In the genomic region with DNA sequence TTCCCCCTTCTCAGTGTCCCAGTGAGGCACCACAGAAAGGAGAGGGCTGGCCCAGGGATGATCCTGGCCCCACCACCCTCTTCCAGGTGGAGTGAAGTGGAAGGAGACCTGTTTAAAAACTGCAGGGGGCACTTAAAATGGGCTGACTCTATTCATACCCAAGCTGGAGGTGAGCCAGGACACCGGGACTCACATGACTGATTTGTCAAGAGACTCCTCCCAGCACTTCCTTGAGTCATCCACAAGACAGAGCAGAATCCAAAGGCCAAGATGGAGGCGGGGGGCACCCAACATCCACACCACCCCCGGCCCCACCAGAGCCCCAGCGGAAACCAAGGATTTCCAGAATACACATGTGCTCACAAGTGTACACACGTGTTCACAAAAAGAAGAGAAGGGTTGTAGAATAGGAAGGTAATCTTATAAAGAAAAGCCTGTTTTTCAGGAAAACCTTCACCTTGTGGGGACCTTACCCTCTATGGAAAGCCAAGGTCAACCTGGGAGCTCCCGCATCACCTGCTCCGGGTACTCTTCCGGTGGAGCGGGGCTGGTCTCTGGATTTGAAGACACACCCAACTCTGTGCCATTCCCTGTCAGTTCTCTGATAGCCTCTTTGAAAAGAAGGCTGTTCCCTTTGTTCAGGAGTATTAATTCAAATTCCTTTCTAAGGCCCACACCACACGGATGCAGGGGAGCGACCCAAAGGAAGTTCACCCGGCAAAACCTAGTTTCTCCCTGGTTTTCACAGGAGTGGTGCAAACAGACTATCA, we compare ENCODE assay signal across 8 cellular contexts. TPM values are rescaled to one million over a fixed set of nuclear protein-coding genes. Genes with fewer than 3 reads are reported as not detected.
DNase-seq lines count a peak whose midpoint lies in the region; ATAC-seq and TF ChIP-seq lines count a peak whose summit lies in the region.

No MANE protein-coding gene starts in this region.

- H3K4me3 ChIP-seq in Panc1 (ENCODE audit: low read depth in 2 of 2, low read length in 2 of 2) (no peak overlapping the region), psoas muscle (no peak overlapping the region), MM.1S (ENCODE audit: low read length) (no peak overlapping the region)

- in situ Hi-C loops in Panc1 (cut with HindIII; ENCODE audit: low pct_unique_long_range_greater_than_20kb, low sequenced_read_pairs): no loop called here

- no peaks in the 10 kb centered on the region for H3K9me2 ChIP-seq in MM.1S (replicated peaks; ENCODE audit: insufficient read depth, low read length)

- no peaks in the 10 kb centered on the region for H3K27me3 ChIP-seq in Panc1 (ENCODE audit: control insufficient read depth, insufficient read depth, low read length)
- no peaks in the 10 kb centered on the region for H3K27me3 ChIP-seq in foreskin keratinocyte
- H3K27me3 ChIP-seq in psoas muscle (ENCODE audit: insufficient read depth in 3 of 3, low read length in 2 of 3): no peaks in the 10 kb centered on the region
- H3K27me3 ChIP-seq in MM.1S (replicated peaks; ENCODE audit: insufficient read depth, low read length): peaks cover 65% of the 10 kb centered on the region

- CTCF ChIA-PET in Panc1 (lab: Charles Lee): no interaction called here

- no peak overlapping the region for H3K4me2 ChIP-seq in MM.1S (ENCODE audit: low read depth, low read length)

- H3K27ac ChIP-seq in Panc1 (ENCODE audit: low read length) (peak overlapping the region; percentile 26), foreskin keratinocyte (peak overlapping the region; percentile 92), psoas muscle (peak overlapping the region; percentile 98), MM.1S (ENCODE audit: low read length) (no peak overlapping the region)

- no peak overlapping the region for H3K9ac ChIP-seq in MM.1S (ENCODE audit: low read length)

- intact Hi-C loops in Panc1 (cut with micrococcal nuclease; ENCODE audit: unreplicated experiment) (loop anchor here (5.0 to 10.0 kb wide), 2 partner anchors 65 to 102 kb away; no protein-coding TSS in a partner anchor), psoas muscle (cut with DNase I) (loop anchor here (5.0 to 10.0 kb wide), 2 partner anchors 67 to 235 kb away; no protein-coding TSS in a partner anchor)

- no peak for ATAC-seq in Panc1
- peak; percentile 45 for ATAC-seq in foreskin keratinocyte
- ATAC-seq in psoas muscle: peak; percentile 33 to 79 (median 52)
- ATAC-seq in HG02970 (IDR thresholded peaks at IDR 0.05; ENCODE audit: low FRiP score, unreplicated experiment): no peak
- ATAC-seq in GM21576 (IDR thresholded peaks at IDR 0.05; ENCODE audit: unreplicated experiment): no peak

- H3K36me3 ChIP-seq in Panc1 (ENCODE audit: control insufficient read depth, insufficient read depth, low read length): peaks cover 3% of the 10 kb centered on the region; the same call in 1 of the 2 replicates
- no peaks in the 10 kb centered on the region for H3K36me3 ChIP-seq in psoas muscle (ENCODE audit: insufficient read depth in 1 of 2, low read depth in 1 of 2)
- no peaks in the 10 kb centered on the region for H3K36me3 ChIP-seq in MM.1S (replicated peaks; ENCODE audit: insufficient read depth, low read length)

- peak; percentile 79 for DNase-seq in HCEC 1CT
- DNase-seq in Panc1 (ENCODE audit: low read depth, low spot score): peak; percentile 62
- DNase-seq in foreskin keratinocyte: peak; percentile 43 to 72
- peak; percentile 73 to 90 for DNase-seq in psoas muscle
- DNase-seq in MM.1S: no peak
- no peak for DNase-seq in stimulated activated naive CD4-positive, alpha-beta T cell treated with Interleukin-2 at 50 U/mL for 16 hours (lab: John Stamatoyannopoulos, UW)

- POLR2A ChIA-PET in Panc1 (lab: Charles Lee): no interaction called here

- no peaks in the 10 kb centered on the region for H4K20me1 ChIP-seq in MM.1S (ENCODE audit: insufficient read depth, low read length)

- no peak for TF ChIP-seq CTCF in Panc1 (IDR thresholded peaks at IDR 0.05)
- peak; percentile 13 for TF ChIP-seq CTCF in foreskin keratinocyte (conservative IDR thresholded peaks at IDR 0.05)
- no peak for TF ChIP-seq CTCF in psoas muscle (IDR thresholded peaks at IDR 0.05)
- TF ChIP-seq CTCF in MM.1S (IDR thresholded peaks at IDR 0.05; ENCODE audit: low read length): no peak

- no TSS peak for BruUV-seq in Panc1 (replicated peaks; lab: Mats Ljungman, UMichigan)

- peaks cover 79% of the 10 kb centered on the region for H3K4me1 ChIP-seq in Panc1 (ENCODE audit: control insufficient read depth, insufficient read depth, low read length)
- H3K4me1 ChIP-seq in foreskin keratinocyte: peaks cover 50% of the 10 kb centered on the region
- H3K4me1 ChIP-seq in psoas muscle: peaks cover 90% of the 10 kb centered on the region
- no peaks in the 10 kb centered on the region for H3K4me1 ChIP-seq in MM.1S (ENCODE audit: low read length)

- H3K9me3 ChIP-seq in Panc1 (ENCODE audit: control insufficient read depth, insufficient read depth, low read depth, low read length) (no peaks in the 10 kb centered on the region), psoas muscle (no peaks in the 10 kb centered on the region), MM.1S (replicated peaks; ENCODE audit: insufficient read depth, low read length) (no peaks in the 10 kb centered on the region)

- H2AFZ ChIP-seq in MM.1S (ENCODE audit: low read length): no peak overlapping the region

- no peaks in the 10 kb centered on the region for H3K79me2 ChIP-seq in MM.1S (ENCODE audit: low read length)

- no peaks in the 10 kb centered on the region for H3F3A ChIP-seq in MM.1S (ENCODE audit: insufficient read depth, low read length)

- WGBS in psoas muscle, 3 donors: 79 to 83% (median 81%) methylated on average over 12 of the region's 12 CpGs

RNA-seq across cellular contexts. Expression of gene CTBP2, which starts 10.9 kb away (rescaled TPM):
- total RNA-seq in Panc1 (2021; ENCODE audit: unreplicated experiment) (125 TPM), foreskin keratinocyte (100 and 101 TPM in 2 replicates), psoas muscle (10 to 100 TPM; 31.8 to 49.8 (median 33.8) TPM)
- 188 TPM for polyA plus RNA-seq in Panc1 (2012; ENCODE audit: insufficient read length)
- polyA plus RNA-seq in foreskin keratinocyte (41.7 and 48.4 TPM in 2 replicates), psoas muscle (10 to 100 TPM; 14.7 to 41.8 (median 15.2) TPM)

Comparison
In these comparisons a context has a peak if more than half of its experiments do, and no peak if none do; other contexts are left out.
1. DNase-seq: peak in HCEC 1CT (single experiment), Panc1 (single experiment), foreskin keratinocyte (2 of 2) and psoas muscle (2 of 2); none in MM.1S (single experiment) and stimulated activated naive CD4-positive, alpha-beta T cell treated with Interleukin-2 at 50 U/mL for 16 hours (single experiment).
2. ATAC-seq: peak in foreskin keratinocyte (single experiment) and psoas muscle (4 of 4); none in Panc1 (single experiment), HG02970 (single experiment) and GM21576 (single experiment).